9 cellular contexts compared by ENCODE assay signal in the genomic region with DNA sequence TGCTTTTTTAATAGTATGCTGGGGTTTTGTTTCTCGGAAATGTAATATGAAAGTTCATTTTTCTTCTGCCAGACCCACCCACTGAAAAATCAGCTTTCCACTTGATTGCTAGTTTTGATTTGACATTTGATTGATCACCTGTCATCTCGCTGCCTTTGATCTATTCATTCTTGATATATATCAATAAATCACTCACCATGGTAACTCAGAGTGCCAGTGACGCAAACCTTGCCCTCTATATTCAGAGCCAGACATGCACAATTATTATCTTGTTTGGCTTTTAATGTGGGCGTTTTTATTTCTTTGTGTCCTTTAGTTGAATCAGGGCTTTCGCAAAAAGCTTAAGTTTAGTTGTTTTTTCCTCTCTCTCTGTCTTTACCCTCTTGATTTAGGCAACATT. TPM values are rescaled to one million over a fixed set of nuclear protein-coding genes. Genes with fewer than 3 reads are reported as not detected.
DNase-seq lines count a peak whose midpoint lies in the region; ATAC-seq, FAIRE-seq and TF ChIP-seq lines count a peak whose summit lies in the region.
"Had no signal": no experiment of that assay in that cellular context is flagged by ENCODE, and none has a peak within 500 bp of the region (broad histone marks: within the 10 kb centered on the region; RNA-seq: fewer than 3 reads in every experiment).

No MANE protein-coding gene starts in this region.

- peaks cover 19% of the 10 kb centered on the region for H3K4me1 Mint-ChIP-seq in CD8-positive, alpha-beta T cell (ENCODE audit: low read depth)

- in situ Hi-C loops in gastrocnemius medialis (cut with MboI; ENCODE audit: low sequenced_read_pairs in 4 of 4): no loop called here

- H3K4me3 ChIP-seq in CD8-positive, alpha-beta T cell (ENCODE audit: low read depth, low read length): no peak overlapping the region
- peak overlapping the region; percentile 20 to 59 (median 43) for H3K4me3 ChIP-seq in gastrocnemius medialis

- no peaks in the 10 kb centered on the region for H3K36me3 ChIP-seq in CD8-positive, alpha-beta T cell (ENCODE audit: insufficient read depth, low read length)
- H3K36me3 ChIP-seq in gastrocnemius medialis: no peaks in the 10 kb centered on the region

- POLR2A ChIA-PET in CD8-positive, alpha-beta T cell (lab: Charles Lee): no interaction called here

- TF ChIP-seq POLR2A in gastrocnemius medialis (IDR thresholded peaks at IDR 0.05) (no peak), H54 (IDR thresholded peaks at IDR 0.05; ENCODE audit: low read depth, low read length) (no peak)

- no peak for FAIRE-seq in frontal cortex (lab: Jason Lieb, UNC)
- FAIRE-seq in H54 (lab: Jason Lieb, UNC): no peak
- FAIRE-seq: endometrium had no signal

- no peak for DNase-seq in CD8-positive, alpha-beta T cell
- DNase-seq in T follicular helper cell (ENCODE audit: low read depth) (peak; percentile 43), gastrocnemius medialis (no peak), frontal cortex (ENCODE audit: low spot score in 2 of 2) (no peak), SKM-1 (lab: John Stamatoyannopoulos, UW; ENCODE audit: unreplicated experiment) (no peak), H54 (ENCODE audit: insufficient read length, low spot score) (no peak)
- peak; percentile 36 for DNase-seq in effector CD4-positive, alpha-beta T cell

- no peaks in the 10 kb centered on the region for H3K9me3 Mint-ChIP-seq in CD8-positive, alpha-beta T cell

- no peaks in the 10 kb centered on the region for H3K36me3 Mint-ChIP-seq in CD8-positive, alpha-beta T cell

- peaks cover 8% of the 10 kb centered on the region for H3K4me1 ChIP-seq in CD8-positive, alpha-beta T cell (ENCODE audit: insufficient read depth, low read length)
- no peaks in the 10 kb centered on the region for H3K4me1 ChIP-seq in gastrocnemius medialis

- H3K4me3 Mint-ChIP-seq in CD8-positive, alpha-beta T cell: peak overlapping the region; percentile 90

- TF ChIP-seq CTCF in CD8-positive, alpha-beta T cell (IDR thresholded peaks at IDR 0.05): no peak
- TF ChIP-seq CTCF in gastrocnemius medialis (IDR thresholded peaks at IDR 0.05 in 4 of 5, conservative IDR thresholded peaks at IDR 0.05 in 1 of 5): no peak

- CTCF ChIA-PET in CD8-positive, alpha-beta T cell (lab: Charles Lee): interaction anchor here (0.8 to 2.0 kb wide), 2 partner anchors 20 to 662 kb away, joined by 3 to 5 read pairs; no protein-coding TSS in a partner anchor

- H3K27me3 ChIP-seq in CD8-positive, alpha-beta T cell (ENCODE audit: insufficient read depth, low read length): peaks cover 5% of the 10 kb centered on the region
- peaks cover 0 to 6% (median 0%) of the 10 kb centered on the region in 3 donors for H3K27me3 ChIP-seq in gastrocnemius medialis

- no peak overlapping the region for H3K27ac Mint-ChIP-seq in CD8-positive, alpha-beta T cell

- no peaks in the 10 kb centered on the region for H3K9me3 ChIP-seq in CD8-positive, alpha-beta T cell (ENCODE audit: low read length)
- no peaks in the 10 kb centered on the region for H3K9me3 ChIP-seq in gastrocnemius medialis

- ATAC-seq in CD8-positive, alpha-beta T cell: no peak
- ATAC-seq in gastrocnemius medialis: no peak
- no peak for ATAC-seq in HG02938 (IDR thresholded peaks at IDR 0.05; ENCODE audit: unreplicated experiment)

- H3K27ac ChIP-seq in CD8-positive, alpha-beta T cell (ENCODE audit: low read depth, low read length): no peak overlapping the region
- H3K27ac ChIP-seq in gastrocnemius medialis: peak overlapping the region; percentile 22 to 59 (median 47)

- H3K27me3 Mint-ChIP-seq in CD8-positive, alpha-beta T cell (ENCODE audit: low read depth): peaks cover 47% of the 10 kb centered on the region

- intact Hi-C loops in CD8-positive, alpha-beta T cell (cut with DNase I, micrococcal nuclease): no loop called here
- intact Hi-C loops in gastrocnemius medialis (cut with DNase I; ENCODE audit: low total_unique reads): loop anchor here (10.0 kb wide), 1 partner anchor 61 kb away; no protein-coding TSS in a partner anchor

RNA-seq across cellular contexts. Expression of a gene that starts 2.0 kb away (rescaled TPM):
- under 1 TPM; 0.76 to 0.89 TPM for total RNA-seq in CD8-positive, alpha-beta T cell
- total RNA-seq in gastrocnemius medialis (1 to 10 TPM; 1.0 to 3.5 (median 2.8) TPM), frontal cortex (2.4 TPM)

Comparison
In these comparisons a context has a peak if more than half of its experiments do, and no peak if none do; other contexts are left out.
1. DNase-seq: peak in T follicular helper cell (single experiment) and effector CD4-positive, alpha-beta T cell (single experiment); none in CD8-positive, alpha-beta T cell (0 of 7), gastrocnemius medialis (0 of 2), frontal cortex (0 of 2), SKM-1 (single experiment) and H54 (single experiment).